In genomic region chr1:113846391-113847035, GRCh38 we compare ENCODE assay signal across 1 cellular context.
TF ChIP-seq lines count a peak whose summit lies in the region.

No MANE protein-coding gene starts in this region.

TF ChIP-seq in K562, 482 proteins besides CTCF, POLR2A, EP300 and RAD21:
- 0 out of 2 replicates have a peak, but pooled peaks have one; percentile 26 for TF ChIP-seq ZNF384 (IDR thresholded peaks at IDR 0.05; ENCODE audit: low read depth, low read length)
- 0 out of 2 replicates have a peak, but pooled peaks have one; percentile 34 for TF ChIP-seq CBX1 (IDR thresholded peaks at IDR 0.05; ENCODE audit: low read depth)
- TF ChIP-seq ATF1 (CRISPR knock-in tag; IDR thresholded peaks at IDR 0.05): no peak
- 0 out of 2 replicates have a peak, but pooled peaks have one; percentile 9 for TF ChIP-seq ATF1 (tag; IDR thresholded peaks at IDR 0.05)
- TF ChIP-seq ZNF592 (IDR thresholded peaks at IDR 0.05): no peak
- TF ChIP-seq TRIM24 (IDR thresholded peaks at IDR 0.05): peak; percentile 97
- TF ChIP-seq, protein P1, sequence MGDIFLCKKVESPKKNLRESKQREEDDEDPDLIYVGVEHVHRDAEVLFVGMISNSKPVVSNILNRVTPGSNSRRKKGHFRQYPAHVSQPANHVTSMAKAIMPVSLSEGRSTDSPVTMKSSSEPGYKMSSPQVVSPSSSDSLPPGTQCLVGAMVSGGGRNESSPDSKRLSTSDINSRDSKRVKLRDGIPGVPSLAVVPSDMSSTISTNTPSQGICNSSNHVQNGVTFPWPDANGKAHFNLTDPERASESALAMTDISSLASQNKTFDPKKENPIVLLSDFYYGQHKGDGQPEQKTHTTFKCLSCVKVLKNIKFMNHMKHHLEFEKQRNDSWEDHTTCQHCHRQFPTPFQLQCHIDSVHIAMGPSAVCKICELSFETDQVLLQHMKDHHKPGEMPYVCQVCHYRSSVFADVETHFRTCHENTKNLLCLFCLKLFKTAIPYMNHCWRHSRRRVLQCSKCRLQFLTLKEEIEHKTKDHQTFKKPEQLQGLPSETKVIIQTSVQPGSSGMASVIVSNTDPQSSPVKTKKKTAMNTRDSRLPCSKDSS (IDR thresholded peaks at IDR 0.05; ENCODE audit: low read depth, partially characterized antibody): peak; percentile 93
- no peak for TF ChIP-seq ZNF316 (IDR thresholded peaks at IDR 0.05)
- TF ChIP-seq BMI1 (IDR thresholded peaks at IDR 0.05; ENCODE audit: low read length): no peak
- TF ChIP-seq MEF2A (IDR thresholded peaks at IDR 0.05; ENCODE audit: control insufficient read depth, low read depth, low read length): no peak
- no peak for TF ChIP-seq ZNF431 (CRISPR knock-in tag; IDR thresholded peaks at IDR 0.05)
- no peak for TF ChIP-seq TAL1 (IDR thresholded peaks at IDR 0.05)
- no peak for TF ChIP-seq NR2C2 (CRISPR knock-in tag; IDR thresholded peaks at IDR 0.05)
- peak; percentile 57 for TF ChIP-seq NR2C2 (tag; IDR thresholded peaks at IDR 0.05)
- peak; percentile 6; the same call in 1 of the 2 replicates for TF ChIP-seq NCOR1 (IDR thresholded peaks at IDR 0.05)
- peak in 1 of 2 experiments; percentile 100; a peak in 2 of 3 replicates for TF ChIP-seq CBX3 (IDR thresholded peaks at IDR 0.05; ENCODE audit: borderline replicate concordance in 1 of 2, low read length in 2 of 2)
- peak in 1 of 2 experiments; percentile 87; a peak in 1 of 4 replicates for TF ChIP-seq HDAC1 (IDR thresholded peaks at IDR 0.05)
- TF ChIP-seq NR2C1 (IDR thresholded peaks at IDR 0.05): peak; percentile 79
- TF ChIP-seq NR2C1 (tag; IDR thresholded peaks at IDR 0.05): peak; percentile 60; the same call in 1 of the 2 replicates
- TF ChIP-seq, protein P2, sequence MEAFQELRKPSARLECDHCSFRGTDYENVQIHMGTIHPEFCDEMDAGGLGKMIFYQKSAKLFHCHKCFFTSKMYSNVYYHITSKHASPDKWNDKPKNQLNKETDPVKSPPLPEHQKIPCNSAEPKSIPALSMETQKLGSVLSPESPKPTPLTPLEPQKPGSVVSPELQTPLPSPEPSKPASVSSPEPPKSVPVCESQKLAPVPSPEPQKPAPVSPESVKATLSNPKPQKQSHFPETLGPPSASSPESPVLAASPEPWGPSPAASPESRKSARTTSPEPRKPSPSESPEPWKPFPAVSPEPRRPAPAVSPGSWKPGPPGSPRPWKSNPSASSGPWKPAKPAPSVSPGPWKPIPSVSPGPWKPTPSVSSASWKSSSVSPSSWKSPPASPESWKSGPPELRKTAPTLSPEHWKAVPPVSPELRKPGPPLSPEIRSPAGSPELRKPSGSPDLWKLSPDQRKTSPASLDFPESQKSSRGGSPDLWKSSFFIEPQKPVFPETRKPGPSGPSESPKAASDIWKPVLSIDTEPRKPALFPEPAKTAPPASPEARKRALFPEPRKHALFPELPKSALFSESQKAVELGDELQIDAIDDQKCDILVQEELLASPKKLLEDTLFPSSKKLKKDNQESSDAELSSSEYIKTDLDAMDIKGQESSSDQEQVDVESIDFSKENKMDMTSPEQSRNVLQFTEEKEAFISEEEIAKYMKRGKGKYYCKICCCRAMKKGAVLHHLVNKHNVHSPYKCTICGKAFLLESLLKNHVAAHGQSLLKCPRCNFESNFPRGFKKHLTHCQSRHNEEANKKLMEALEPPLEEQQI (IDR thresholded peaks at IDR 0.05): peak; percentile 75; the same call in 1 of the 2 replicates
- TF ChIP-seq, protein P3, sequence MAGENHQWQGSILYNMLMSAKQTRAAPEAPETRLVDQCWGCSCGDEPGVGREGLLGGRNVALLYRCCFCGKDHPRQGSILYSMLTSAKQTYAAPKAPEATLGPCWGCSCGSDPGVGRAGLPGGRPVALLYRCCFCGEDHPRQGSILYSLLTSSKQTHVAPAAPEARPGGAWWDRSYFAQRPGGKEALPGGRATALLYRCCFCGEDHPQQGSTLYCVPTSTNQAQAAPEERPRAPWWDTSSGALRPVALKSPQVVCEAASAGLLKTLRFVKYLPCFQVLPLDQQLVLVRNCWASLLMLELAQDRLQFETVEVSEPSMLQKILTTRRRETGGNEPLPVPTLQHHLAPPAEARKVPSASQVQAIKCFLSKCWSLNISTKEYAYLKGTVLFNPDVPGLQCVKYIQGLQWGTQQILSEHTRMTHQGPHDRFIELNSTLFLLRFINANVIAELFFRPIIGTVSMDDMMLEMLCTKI (IDR thresholded peaks at IDR 0.05; ENCODE audit: partially characterized antibody): no peak
- 0 out of 2 replicates have a peak, but pooled peaks have one; percentile 21 for TF ChIP-seq FOXM1 (IDR thresholded peaks at IDR 0.05; ENCODE audit: low read depth)
- no peak for TF ChIP-seq FOXM1 (CRISPR knock-in tag; IDR thresholded peaks at IDR 0.05; ENCODE audit: low read depth)
- TF ChIP-seq, protein P4, sequence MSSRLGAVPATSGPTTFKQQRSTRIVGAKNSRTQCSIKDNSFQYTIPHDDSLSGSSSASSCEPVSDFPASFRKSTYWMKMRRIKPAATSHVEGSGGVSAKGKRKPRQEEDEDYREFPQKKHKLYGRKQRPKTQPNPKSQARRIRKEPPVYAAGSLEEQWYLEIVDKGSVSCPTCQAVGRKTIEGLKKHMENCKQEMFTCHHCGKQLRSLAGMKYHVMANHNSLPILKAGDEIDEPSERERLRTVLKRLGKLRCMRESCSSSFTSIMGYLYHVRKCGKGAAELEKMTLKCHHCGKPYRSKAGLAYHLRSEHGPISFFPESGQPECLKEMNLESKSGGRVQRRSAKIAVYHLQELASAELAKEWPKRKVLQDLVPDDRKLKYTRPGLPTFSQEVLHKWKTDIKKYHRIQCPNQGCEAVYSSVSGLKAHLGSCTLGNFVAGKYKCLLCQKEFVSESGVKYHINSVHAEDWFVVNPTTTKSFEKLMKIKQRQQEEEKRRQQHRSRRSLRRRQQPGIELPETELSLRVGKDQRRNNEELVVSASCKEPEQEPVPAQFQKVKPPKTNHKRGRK (tag; IDR thresholded peaks at IDR 0.05): peak; percentile 81
- peak; percentile 94; the same call in 1 of the 2 replicates for TF ChIP-seq CBX5 (IDR thresholded peaks at IDR 0.05; ENCODE audit: borderline replicate concordance, low read depth)
- peak; percentile 99 for TF ChIP-seq TRIM28 (IDR thresholded peaks at IDR 0.05)
- no peak for TF ChIP-seq HNRNPL (IDR thresholded peaks at IDR 0.05; ENCODE audit: low read depth, low read length)
- no peak for TF ChIP-seq ELF4 (CRISPR knock-in tag; IDR thresholded peaks at IDR 0.05)
- TF ChIP-seq MED1 (CRISPR knock-in tag; IDR thresholded peaks at IDR 0.05; ENCODE audit: borderline replicate concordance): no peak
- TF ChIP-seq, protein P5, sequence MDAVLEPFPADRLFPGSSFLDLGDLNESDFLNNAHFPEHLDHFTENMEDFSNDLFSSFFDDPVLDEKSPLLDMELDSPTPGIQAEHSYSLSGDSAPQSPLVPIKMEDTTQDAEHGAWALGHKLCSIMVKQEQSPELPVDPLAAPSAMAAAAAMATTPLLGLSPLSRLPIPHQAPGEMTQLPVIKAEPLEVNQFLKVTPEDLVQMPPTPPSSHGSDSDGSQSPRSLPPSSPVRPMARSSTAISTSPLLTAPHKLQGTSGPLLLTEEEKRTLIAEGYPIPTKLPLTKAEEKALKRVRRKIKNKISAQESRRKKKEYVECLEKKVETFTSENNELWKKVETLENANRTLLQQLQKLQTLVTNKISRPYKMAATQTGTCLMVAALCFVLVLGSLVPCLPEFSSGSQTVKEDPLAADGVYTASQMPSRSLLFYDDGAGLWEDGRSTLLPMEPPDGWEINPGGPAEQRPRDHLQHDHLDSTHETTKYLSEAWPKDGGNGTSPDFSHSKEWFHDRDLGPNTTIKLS (IDR thresholded peaks at IDR 0.05; ENCODE audit: borderline replicate concordance, low read depth): no peak
- peak; percentile 67 for TF ChIP-seq ZNF507 (tag; conservative IDR thresholded peaks at IDR 0.05)
- peak; percentile 74; the same call in 1 of the 2 replicates for TF ChIP-seq XRCC3 (IDR thresholded peaks at IDR 0.05)
